ENCODE assay signal across 13 cellular contexts in genomic region chr11:70912226-70912840, GRCh38.
DNase-seq lines count a peak whose midpoint lies in the region; ATAC-seq, FAIRE-seq and TF ChIP-seq lines count a peak whose summit lies in the region.
"Had no signal": no experiment of that assay in that cellular context is flagged by ENCODE, and none has a peak within 500 bp of the region (broad histone marks: within the 10 kb centered on the region; RNA-seq: fewer than 3 reads in every experiment).

No MANE protein-coding gene starts in this region.

- no peak overlapping the region for H3K4me3 Mint-ChIP-seq in astrocyte (ENCODE audit: unreplicated experiment)
- H3K4me3 Mint-ChIP-seq: CD8-positive, alpha-beta T cell; nephron had no signal

- no peak overlapping the region for H3K4me3 ChIP-seq in astrocyte (ENCODE audit: insufficient read depth, low read depth, low read length)
- no peak overlapping the region for H3K4me3 ChIP-seq in osteoblast (ENCODE audit: insufficient read depth, low read length)
- H3K4me3 ChIP-seq in body of pancreas = no peak overlapping the region
- no peak overlapping the region for H3K4me3 ChIP-seq in Peyer's patch

- no peak overlapping the region for H3K4me2 ChIP-seq in astrocyte (ENCODE audit: low read length)
- H3K4me2 ChIP-seq in osteoblast (ENCODE audit: insufficient read depth, low read length) = peak overlapping the region; percentile 23

- H4K20me1 ChIP-seq in astrocyte (ENCODE audit: insufficient read depth, low read length) (no peaks in the 10 kb centered on the region), osteoblast (ENCODE audit: insufficient read depth, low read length) (no peaks in the 10 kb centered on the region)

- DNase-seq in NCI-H1105 treated with DMSO at 0.1 percent for 48 hours (lab: John Stamatoyannopoulos, UW) = peak; percentile 26
- no peak for DNase-seq in NCI-H1105 (lab: John Stamatoyannopoulos, UW)
- peak; percentile 68 for DNase-seq in HCEC 1CT
- DNase-seq in astrocyte (ENCODE audit: low read depth) = peak; percentile 29
- DNase-seq in osteoblast (ENCODE audit: insufficient read length, low spot score, missing footprints) = no peak
- no peak for DNase-seq in body of pancreas
- no peak for DNase-seq in NK-92 treated with Interleukin-12 subunit alpha and Interleukin-12 subunit beta, amount 100 ng/mL, for 24 hours (lab: John Stamatoyannopoulos, UW)
- no peak for DNase-seq in Peyer's patch
- DNase-seq: 8988T; CD8-positive, alpha-beta T cell had no signal

- H3K27me3 ChIP-seq in astrocyte (ENCODE audit: insufficient read depth, low read length) (no peaks in the 10 kb centered on the region), osteoblast (ENCODE audit: insufficient read depth, low read length) (peaks cover 3% of the 10 kb centered on the region), body of pancreas (no peaks in the 10 kb centered on the region), Peyer's patch (no peaks in the 10 kb centered on the region)

- H3K36me3 ChIP-seq in astrocyte (ENCODE audit: insufficient read depth, low read length) (no peaks in the 10 kb centered on the region), osteoblast (ENCODE audit: insufficient read depth, low read length) (no peaks in the 10 kb centered on the region), body of pancreas (replicated peaks in 1 of 2; ENCODE audit: insufficient read depth in 1 of 2, low read depth in 2 of 2) (no peaks in the 10 kb centered on the region), Peyer's patch (no peaks in the 10 kb centered on the region)

- no peak for TF ChIP-seq CTCF in astrocyte (IDR thresholded peaks at IDR 0.05; ENCODE audit: insufficient read depth, low read depth, low read length)
- no peak for TF ChIP-seq CTCF in osteoblast (IDR thresholded peaks at IDR 0.05; ENCODE audit: extremely low read depth, low read depth, low read length)
- no peak for TF ChIP-seq CTCF in body of pancreas (IDR thresholded peaks at IDR 0.05)
- no peak for TF ChIP-seq CTCF in Peyer's patch (IDR thresholded peaks at IDR 0.05)

- 85% methylated on average over 11 of the region's 11 CpGs for WGBS in body of pancreas, 2 donors

- TF ChIP-seq POLR2A in body of pancreas (IDR thresholded peaks at IDR 0.05) = no peak
- TF ChIP-seq POLR2A in Peyer's patch (IDR thresholded peaks at IDR 0.05) = no peak

- peak overlapping the region; percentile 59 for H3K27ac Mint-ChIP-seq in astrocyte (ENCODE audit: unreplicated experiment)
- H3K27ac Mint-ChIP-seq: CD8-positive, alpha-beta T cell; nephron had no signal

- intact Hi-C loops in body of pancreas (cut with DNase I) = no loop called here

- no peaks in the 10 kb centered on the region for H3K36me3 Mint-ChIP-seq in astrocyte (ENCODE audit: low read depth, unreplicated experiment)
- H3K36me3 Mint-ChIP-seq: CD8-positive, alpha-beta T cell had no signal

- H3K4me1 Mint-ChIP-seq in astrocyte (ENCODE audit: low read depth, unreplicated experiment) = peaks cover 8% of the 10 kb centered on the region

- no peaks in the 10 kb centered on the region for H3K4me1 ChIP-seq in astrocyte (ENCODE audit: insufficient read depth, low read length)
- H3K4me1 ChIP-seq in osteoblast (ENCODE audit: insufficient read depth, low read length) = no peaks in the 10 kb centered on the region
- peaks cover 7% of the 10 kb centered on the region for H3K4me1 ChIP-seq in body of pancreas
- peaks cover 0 to 5% (median 0%) of the 10 kb centered on the region in 4 donors for H3K4me1 ChIP-seq in Peyer's patch

- peaks cover 3% of the 10 kb centered on the region for H3K9me3 Mint-ChIP-seq in astrocyte (ENCODE audit: unreplicated experiment)

- H3K27me3 Mint-ChIP-seq in astrocyte (ENCODE audit: low read depth, unreplicated experiment) = peaks cover 5% of the 10 kb centered on the region

- H3K9me3 ChIP-seq in astrocyte (ENCODE audit: insufficient read depth, low read depth, low read length) = no peaks in the 10 kb centered on the region
- H3K9me3 ChIP-seq in osteoblast (ENCODE audit: low read depth, low read length) = no peaks in the 10 kb centered on the region
- H3K9me3 ChIP-seq in body of pancreas = no peaks in the 10 kb centered on the region
- no peaks in the 10 kb centered on the region for H3K9me3 ChIP-seq in Peyer's patch

- FAIRE-seq in astrocyte (lab: Jason Lieb, UNC) = no peak

- ATAC-seq in body of pancreas = no peak
- ATAC-seq: CD8-positive, alpha-beta T cell; sciatic nerve had no signal

- no peak overlapping the region for H3K9ac ChIP-seq in astrocyte (ENCODE audit: low read length)

- H3K79me2 ChIP-seq in astrocyte (ENCODE audit: insufficient read depth, low read length) (no peaks in the 10 kb centered on the region), osteoblast (ENCODE audit: insufficient read depth, low read length) (no peaks in the 10 kb centered on the region)

- H2AFZ ChIP-seq in astrocyte (ENCODE audit: low read depth, low read length) (no peak overlapping the region), osteoblast (ENCODE audit: low read length) (peak overlapping the region; percentile 15)

- H3K27ac ChIP-seq in astrocyte (ENCODE audit: low read depth, low read length) (no peak overlapping the region), osteoblast (ENCODE audit: low read depth, low read length) (no peak overlapping the region), body of pancreas (no peak overlapping the region), Peyer's patch (no peak overlapping the region)
- H3K27ac ChIP-seq: epithelial cell of prostate had no signal

Comparison
In these comparisons a context has a peak if more than half of its experiments do, and no peak if none do; other contexts are left out.
1. DNase-seq: peak in NCI-H1105 treated with DMSO at 0.1 percent for 48 hours (single experiment), HCEC 1CT (single experiment) and astrocyte (single experiment); none in NCI-H1105 (single experiment), osteoblast (single experiment), body of pancreas (0 of 4), NK-92 treated with Interleukin-12 subunit alpha and Interleukin-12 subunit beta, amount 100 ng/mL, for 24 hours (single experiment) and Peyer's patch (0 of 3).